ENCODE assay signal across 18 cellular contexts in genomic region chr1:55070291-55070690, GRCh38. TPM values are rescaled to one million over a fixed set of nuclear protein-coding genes. Genes with fewer than 3 reads are reported as not detected.
A peak's percentile ranks its signal among the peaks of the same experiment; 100 is the strongest.
DNase-seq lines count a peak whose midpoint lies in the region; ATAC-seq and TF ChIP-seq lines count a peak whose summit lies in the region.
"Had no signal": no experiment of that assay in that cellular context is flagged by ENCODE, and none has a peak within 500 bp of the region (broad histone marks: within the 10 kb centered on the region; RNA-seq: fewer than 3 reads in every experiment).

No MANE protein-coding gene starts in this region.

- no peak overlapping the region for H4K8ac ChIP-seq in IMR-90 (ENCODE audit: low read depth in 2 of 2, low read length in 2 of 2)

- no peak overlapping the region for H2AK5ac ChIP-seq in IMR-90 (ENCODE audit: low read depth, low read length)

- H3K4me3 ChIP-seq in IMR-90 (ENCODE audit: insufficient read depth, low read depth, low read length): no peak overlapping the region
- no peak overlapping the region for H3K4me3 ChIP-seq in testis
- H3K4me3 ChIP-seq: skin epidermis, thoracic aorta had no signal

- H3K4me3 Mint-ChIP-seq in CD4-positive, alpha-beta T cell: no peak overlapping the region
- H3K4me3 Mint-ChIP-seq in activated naive CD8-positive, alpha-beta T cell treated with anti-CD3 and anti-CD28 coated beads, Interleukin-2, amount 50 U/mL, for 24 hours: no peak overlapping the region
- H3K4me3 Mint-ChIP-seq: activated T-cell treated with anti-CD3 and anti-CD28 coated beads, Interleukin-2, amount 50 U/mL, for 72 hours had no signal

- no peak overlapping the region for H2BK5ac ChIP-seq in IMR-90 (ENCODE audit: low read depth, low read length, poor library complexity, severe bottlenecking)

- H3K23ac ChIP-seq in IMR-90 (ENCODE audit: low read depth, low read length): no peak overlapping the region

- H3K27ac Mint-ChIP-seq in CD4-positive, alpha-beta T cell: peak overlapping the region; percentile 10
- peak overlapping the region; percentile 68 for H3K27ac Mint-ChIP-seq in activated naive CD8-positive, alpha-beta T cell treated with anti-CD3 and anti-CD28 coated beads, Interleukin-2, amount 50 U/mL, for 24 hours
- H3K27ac Mint-ChIP-seq: activated T-cell treated with anti-CD3 and anti-CD28 coated beads, Interleukin-2, amount 50 U/mL, for 72 hours had no signal

- TF ChIP-seq POLR2A in IMR-90 (IDR thresholded peaks at IDR 0.05; ENCODE audit: low read depth, low read length) (no peak), testis (IDR thresholded peaks at IDR 0.05) (no peak)

- TF ChIP-seq RAD21 in IMR-90 (IDR thresholded peaks at IDR 0.05; ENCODE audit: low read length): no peak

- H3K18ac ChIP-seq in IMR-90 (ENCODE audit: low read depth, low read length): no peak overlapping the region

- H3K79me1 ChIP-seq in IMR-90 (ENCODE audit: low read depth in 1 of 2, low read length in 2 of 2): no peaks in the 10 kb centered on the region

- H3K4me1 ChIP-seq in IMR-90 (ENCODE audit: control insufficient read depth, insufficient read depth, low read length): no peaks in the 10 kb centered on the region; the same call in 1 of the 2 replicates
- no peaks in the 10 kb centered on the region for H3K4me1 ChIP-seq in testis

- no peak for TF ChIP-seq CTCF in CD4-positive, alpha-beta T cell (IDR thresholded peaks at IDR 0.05)
- TF ChIP-seq CTCF in IMR-90 (conservative IDR thresholded peaks at IDR 0.05; ENCODE audit: low read depth, low read length): no peak
- no peak for TF ChIP-seq CTCF in testis (IDR thresholded peaks at IDR 0.05)

- BruUV-seq in IMR-90 (replicated peaks; lab: Mats Ljungman, UMichigan): no TSS peak

- DNase-seq in CD4-positive, alpha-beta T cell: no peak
- DNase-seq in IMR-90 (no peak), myocyte (ENCODE audit: low read depth) (peak; percentile 85), SW480 (ENCODE audit: low spot score) (no peak), testis (no peak)
- DNase-seq in activated naive CD8-positive, alpha-beta T cell treated with anti-CD3 and anti-CD28 coated beads, Interleukin-2, amount 50 U/mL, for 24 hours: no peak
- no peak for DNase-seq in activated effector memory CD4-positive, alpha-beta T cell treated with Interleukin-2 at 50 U/mL for 16 hours
- DNase-seq: activated CD4-positive, alpha-beta T cell treated with anti-CD3 and anti-CD28 coated beads, Interleukin-2, amount 50 U/mL, for 48 hours; activated T-cell treated with anti-CD3 and anti-CD28 coated beads, Interleukin-2, amount 50 U/mL, for 72 hours; amygdala; NCI-H2029; NCI-H774; stimulated activated CD4-positive, alpha-beta T cell treated with anti-CD3 and anti-CD28 coated beads, Interleukin-4, amount 100 ng/mL, for 24 hours had no signal

- in situ Hi-C loops in IMR-90 (cut with MboI; ENCODE audit: low sequenced_read_pairs): no loop called here

- H3K4ac ChIP-seq in IMR-90 (ENCODE audit: low read depth, low read length): no peak overlapping the region

- no peak overlapping the region for H3K14ac ChIP-seq in IMR-90 (replicated peaks; ENCODE audit: low read depth, low read length)

- no peaks in the 10 kb centered on the region for H3K9me3 ChIP-seq in CD4-positive, alpha-beta T cell (ENCODE audit: control insufficient read depth, low read length)
- H3K9me3 ChIP-seq in IMR-90 (ENCODE audit: control insufficient read depth, insufficient read depth, low read length) (no peaks in the 10 kb centered on the region), testis (no peaks in the 10 kb centered on the region)
- H3K9me3 ChIP-seq: thoracic aorta had no signal

- H3K4me1 Mint-ChIP-seq in CD4-positive, alpha-beta T cell (ENCODE audit: low read depth): no peaks in the 10 kb centered on the region
- H3K4me1 Mint-ChIP-seq in activated naive CD8-positive, alpha-beta T cell treated with anti-CD3 and anti-CD28 coated beads, Interleukin-2, amount 50 U/mL, for 24 hours: peaks cover 29% of the 10 kb centered on the region

- H4K91ac ChIP-seq in IMR-90 (ENCODE audit: insufficient read depth, low read depth, low read length): no peak overlapping the region

- no peak overlapping the region for H2BK120ac ChIP-seq in IMR-90 (ENCODE audit: low read depth, low read length)

- no peak overlapping the region for H3K9ac ChIP-seq in IMR-90 (ENCODE audit: low read depth, low read length)
- H3K9ac ChIP-seq: parathyroid adenoma had no signal

- ATAC-seq in CD4-positive, alpha-beta T cell (ENCODE audit: poor library complexity): no peak
- ATAC-seq in IMR-90 (ENCODE audit: low read depth) (no peak), GM21717 (IDR thresholded peaks at IDR 0.05; ENCODE audit: unreplicated experiment) (no peak)
- no peak for ATAC-seq in activated naive CD8-positive, alpha-beta T cell treated with anti-CD3 and anti-CD28 coated beads, Interleukin-2, amount 50 U/mL, for 24 hours
- ATAC-seq: activated T-cell treated with anti-CD3 and anti-CD28 coated beads, Interleukin-2, amount 50 U/mL, for 72 hours; SK-N-SH treated with all-trans-retinoic acid at 6 μM for 48 hours had no signal

- H3K56ac ChIP-seq in IMR-90 (ENCODE audit: extremely low read depth, insufficient read depth, low read length): no peak overlapping the region

- H4K5ac ChIP-seq in IMR-90 (ENCODE audit: low read depth, low read length): no peak overlapping the region

- dilution Hi-C loops in IMR-90 (cut with HindIII; ENCODE audit: low sequenced_read_pairs, unreplicated experiment): no loop called here

- POLR2A ChIA-PET in CD4-positive, alpha-beta T cell (lab: Charles Lee): no interaction called here
- POLR2A ChIA-PET in IMR-90 (lab: Charles Lee; ENCODE audit: unreplicated experiment): no interaction called here

- peak overlapping the region; percentile 5 for H2AFZ ChIP-seq in IMR-90 (replicated peaks; ENCODE audit: low read length, poor library complexity)
- H2AFZ ChIP-seq: parathyroid adenoma had no signal

- H2BK15ac ChIP-seq in IMR-90 (ENCODE audit: low read depth, low read length): no peak overlapping the region

- H2AK9ac ChIP-seq in IMR-90 (replicated peaks; ENCODE audit: low read depth, low read length, poor library complexity): no peak overlapping the region

- no peaks in the 10 kb centered on the region for H3K27me3 ChIP-seq in CD4-positive, alpha-beta T cell (ENCODE audit: control insufficient read depth, insufficient read depth, low read length)
- H3K27me3 ChIP-seq in IMR-90 (ENCODE audit: control insufficient read depth, insufficient read depth, low read length) (no peaks in the 10 kb centered on the region), testis (no peaks in the 10 kb centered on the region)

- H3K27ac ChIP-seq in CD4-positive, alpha-beta T cell (ENCODE audit: low read depth, low read length): no peak overlapping the region
- no peak overlapping the region for H3K27ac ChIP-seq in IMR-90 (ENCODE audit: insufficient read depth, low read length)
- no peak overlapping the region for H3K27ac ChIP-seq in testis
- H3K27ac ChIP-seq: parathyroid adenoma, skin epidermis, thoracic aorta had no signal

- H2BK20ac ChIP-seq in IMR-90 (ENCODE audit: low read depth, low read length): no peak overlapping the region

- H4K20me1 ChIP-seq in IMR-90 (ENCODE audit: insufficient read depth, low read length): peaks cover 7% of the 10 kb centered on the region; the same call in 1 of the 2 replicates

- no peaks in the 10 kb centered on the region for H3K9me3 Mint-ChIP-seq in CD4-positive, alpha-beta T cell
- H3K9me3 Mint-ChIP-seq in activated naive CD8-positive, alpha-beta T cell treated with anti-CD3 and anti-CD28 coated beads, Interleukin-2, amount 50 U/mL, for 24 hours: no peaks in the 10 kb centered on the region
- H3K9me3 Mint-ChIP-seq: activated T-cell treated with anti-CD3 and anti-CD28 coated beads, Interleukin-2, amount 50 U/mL, for 72 hours had no signal

- H3K36me3 Mint-ChIP-seq in CD4-positive, alpha-beta T cell (ENCODE audit: low read depth): peaks cover 98% of the 10 kb centered on the region
- H3K36me3 Mint-ChIP-seq in activated naive CD8-positive, alpha-beta T cell treated with anti-CD3 and anti-CD28 coated beads, Interleukin-2, amount 50 U/mL, for 24 hours (ENCODE audit: low read depth): peaks cover 84% of the 10 kb centered on the region

- WGBS in IMR-90 (ENCODE audit: extremely low coverage in 2 of 2, insufficient read length in 1 of 2), 2 experiments: 83 to 100% methylated on average over 2 to 7 of the region's 9 CpGs
- whole genome bisulfite sequencing in testis, 2 donors: 78% methylated on average over 9 of the region's 9 CpGs

- H3K36me3 ChIP-seq in IMR-90 (ENCODE audit: control insufficient read depth, insufficient read depth, low read length): peaks cover 49% of the 10 kb centered on the region
- H3K36me3 ChIP-seq in testis (ENCODE audit: low read depth, missing control alignments): no peaks in the 10 kb centered on the region

- CTCF ChIA-PET in CD4-positive, alpha-beta T cell (lab: Charles Lee): interaction anchor here (1.2 kb wide), 1 partner anchor 9 kb away, joined by 3 read pairs; no protein-coding TSS in a partner anchor
- CTCF ChIA-PET in IMR-90 (lab: Yijun Ruan, JAX): no interaction called here

- H3K4me2 ChIP-seq in IMR-90 (ENCODE audit: low read depth, low read length): no peak overlapping the region

- intact Hi-C loops in CD4-positive, alpha-beta T cell (cut with DNase I, micrococcal nuclease): loop anchor here in 1 of 2 experiments (10.0 kb wide), 1 partner anchor 205 kb away; no protein-coding TSS in a partner anchor
- intact Hi-C loops in IMR-90 (cut with micrococcal nuclease) (loop anchor here (5.0 kb wide), 1 partner anchor 1517 kb away; no protein-coding TSS in a partner anchor), testis (cut with DNase I; ENCODE audit: low total_unique reads) (no loop called here)

- peaks cover 11% of the 10 kb centered on the region for H3K9me1 ChIP-seq in IMR-90 (ENCODE audit: insufficient read depth, low read length)

- H3K27me3 Mint-ChIP-seq in CD4-positive, alpha-beta T cell: no peaks in the 10 kb centered on the region
- H3K27me3 Mint-ChIP-seq in activated naive CD8-positive, alpha-beta T cell treated with anti-CD3 and anti-CD28 coated beads, Interleukin-2, amount 50 U/mL, for 24 hours: no peaks in the 10 kb centered on the region

TF ChIP-seq in IMR-90, 13 proteins besides CTCF, POLR2A, EP300 and RAD21 (continues in another document):
- TF ChIP-seq MAFK (IDR thresholded peaks at IDR 0.05; ENCODE audit: low read depth, low read length) (no peak), FOS (IDR thresholded peaks at IDR 0.05; ENCODE audit: low read depth, low read length) (no peak), RFX5 (IDR thresholded peaks at IDR 0.05; ENCODE audit: low read depth, low read length) (no peak), CHD1 (IDR thresholded peaks at IDR 0.05; ENCODE audit: low read depth, low read length) (no peak), MAZ (IDR thresholded peaks at IDR 0.05; ENCODE audit: borderline replicate concordance, low read depth, low read length) (no peak)

RNA-seq across cellular contexts. Expression of gene PCSK9, which starts 30.9 kb away (rescaled TPM):
- total RNA-seq in CD4-positive, alpha-beta T cell: not detected
- total RNA-seq in IMR-90 (2012; rRNA removed): under 0.01 TPM in 2 replicates
- polyA plus RNA-seq in IMR-90 (2012; rRNA removed): 0.14 and 0.17 TPM in 2 replicates
- polyA plus RNA-seq in IMR-90 (2012; cell fraction: cytosol; rRNA removed): 0.12 and 0.35 TPM in 2 replicates
- polyA plus RNA-seq in IMR-90 (2012; cell fraction: nucleus; rRNA removed; ENCODE audit: low replicate concordance): 0.16 and 0.36 TPM in 2 replicates
- 1.2 and 8.8 TPM in 2 replicates for total RNA-seq in myocyte
- polyA plus RNA-seq in myocyte (2012): 1.9 TPM
- 1 to 10 TPM; 1.1 to 1.9 TPM for total RNA-seq in testis
- polyA plus RNA-seq in testis (ENCODE audit: insufficient read depth, low read depth, low replicate concordance): 1.3 TPM
- total RNA-seq: activated T-cell treated with anti-CD3 and anti-CD28 coated beads, Interleukin-2, amount 50 U/mL, for 72 hours had no signal
